Comparison of ENCODE assay signal across 8 cellular contexts in genomic region chr4:2935762-2936743, GRCh38. TPM values are rescaled to one million over a fixed set of nuclear protein-coding genes. Genes with fewer than 3 reads are reported as not detected.
DNase-seq lines count a peak whose midpoint lies in the region; ATAC-seq, FAIRE-seq and TF ChIP-seq lines count a peak whose summit lies in the region.

No MANE protein-coding gene starts in this region.

- H3K9me3 Mint-ChIP-seq in astrocyte (ENCODE audit: unreplicated experiment): no peaks in the 10 kb centered on the region
- peaks cover 2% of the 10 kb centered on the region for H3K9me3 Mint-ChIP-seq in stimulated activated effector memory CD8-positive, alpha-beta T cell treated with anti-CD3 and anti-CD28 coated beads, Interleukin-12 subunit alpha, Interleukin-12 subunit beta, amount 100 ng/mL, for 72 hours

- TF ChIP-seq CTCF in RWPE1 (conservative IDR thresholded peaks at IDR 0.05; ENCODE audit: low read depth) (no peak), astrocyte (IDR thresholded peaks at IDR 0.05; ENCODE audit: insufficient read depth, low read depth, low read length) (no peak), liver (IDR thresholded peaks at IDR 0.05; ENCODE audit: low read depth, low read length, missing input control) (no peak)

- H3K4me3 ChIP-seq in astrocyte (ENCODE audit: insufficient read depth, low read depth, low read length) (peak overlapping the region; percentile 77), liver (ENCODE audit: low read depth in 1 of 3, low read length in 3 of 3) (peak overlapping the region; percentile 87 to 91 (median 87))

- peaks cover 17% of the 10 kb centered on the region for H3K36me3 Mint-ChIP-seq in astrocyte (ENCODE audit: low read depth, unreplicated experiment)
- peaks cover 96% of the 10 kb centered on the region for H3K36me3 Mint-ChIP-seq in stimulated activated effector memory CD8-positive, alpha-beta T cell treated with anti-CD3 and anti-CD28 coated beads, Interleukin-12 subunit alpha, Interleukin-12 subunit beta, amount 100 ng/mL, for 72 hours

- peaks cover 24% of the 10 kb centered on the region for H3K4me1 Mint-ChIP-seq in astrocyte (ENCODE audit: low read depth, unreplicated experiment)
- peaks cover 62% of the 10 kb centered on the region for H3K4me1 Mint-ChIP-seq in stimulated activated effector memory CD8-positive, alpha-beta T cell treated with anti-CD3 and anti-CD28 coated beads, Interleukin-12 subunit alpha, Interleukin-12 subunit beta, amount 100 ng/mL, for 72 hours

- peak; percentile 49 for TF ChIP-seq POLR2A in GM15510 (IDR thresholded peaks at IDR 0.05; ENCODE audit: borderline replicate concordance, extremely low read depth, insufficient read length)

- POLR2A ChIA-PET in RWPE1 (lab: Yijun Ruan, JAX; ENCODE audit: low non-redundant PET): interaction anchor here (0.6 kb wide), 1 partner anchor 26 kb away, joined by 3 read pairs; no protein-coding TSS in a partner anchor

- WGBS in liver: 81% methylated on average over 20 of the region's 20 CpGs

- CTCF ChIA-PET in RWPE1 (lab: Yijun Ruan, JAX): no interaction called here

- no peaks in the 10 kb centered on the region for H3K27me3 Mint-ChIP-seq in astrocyte (ENCODE audit: low read depth, unreplicated experiment)

- H3K27ac ChIP-seq in RWPE1: peak overlapping the region; percentile 92
- H3K27ac ChIP-seq in astrocyte (ENCODE audit: low read depth, low read length): peak overlapping the region; percentile 74
- peak overlapping the region in 1 of 2 donors; percentile 64 for H3K27ac ChIP-seq in liver (ENCODE audit: low read depth in 1 of 2, low read length in 2 of 2)

- H3K9me3 ChIP-seq in astrocyte (ENCODE audit: insufficient read depth, low read depth, low read length): peaks cover 4% of the 10 kb centered on the region
- no peaks in the 10 kb centered on the region for H3K9me3 ChIP-seq in liver (ENCODE audit: control insufficient read depth in 4 of 4, low read length in 3 of 4)

- FAIRE-seq in astrocyte (lab: Jason Lieb, UNC): no peak

- TF ChIP-seq RAD21 in liver (IDR thresholded peaks at IDR 0.05): no peak

- H3K36me3 ChIP-seq in astrocyte (ENCODE audit: insufficient read depth, low read length): peaks cover 25% of the 10 kb centered on the region
- peaks cover 14 to 32% (median 18%) of the 10 kb centered on the region in 4 donors for H3K36me3 ChIP-seq in liver (ENCODE audit: control insufficient read depth in 4 of 4, insufficient read depth in 3 of 4, low read depth in 1 of 4, low read length in 3 of 4)

- no peak overlapping the region for H2AFZ ChIP-seq in astrocyte (ENCODE audit: low read depth, low read length)

- H3K4me1 ChIP-seq in astrocyte (ENCODE audit: insufficient read depth, low read length): peaks cover 44% of the 10 kb centered on the region
- H3K4me1 ChIP-seq in liver (ENCODE audit: control insufficient read depth in 4 of 4, insufficient read depth in 4 of 4, low read length in 3 of 4): peaks cover 9 to 29% (median 20%) of the 10 kb centered on the region in 4 donors

- H3K27me3 ChIP-seq in astrocyte (ENCODE audit: insufficient read depth, low read length): no peaks in the 10 kb centered on the region
- H3K27me3 ChIP-seq in liver (ENCODE audit: control insufficient read depth in 4 of 4, insufficient read depth in 4 of 4, low read length in 3 of 4): no peaks in the 10 kb centered on the region

- peak; percentile 78 for ATAC-seq in stimulated activated effector memory CD8-positive, alpha-beta T cell treated with anti-CD3 and anti-CD28 coated beads, Interleukin-12 subunit alpha, Interleukin-12 subunit beta, amount 100 ng/mL, for 72 hours
- ATAC-seq in GM21737 (IDR thresholded peaks at IDR 0.05; ENCODE audit: unreplicated experiment): no peak

- peaks cover 71% of the 10 kb centered on the region for H3K79me2 ChIP-seq in astrocyte (ENCODE audit: insufficient read depth, low read length)

- peak overlapping the region; percentile 88 for H3K4me2 ChIP-seq in astrocyte (ENCODE audit: low read length)

- H3K4me3 Mint-ChIP-seq in astrocyte (ENCODE audit: unreplicated experiment): peak overlapping the region; percentile 90
- peak overlapping the region; percentile 98 for H3K4me3 Mint-ChIP-seq in stimulated activated effector memory CD8-positive, alpha-beta T cell treated with anti-CD3 and anti-CD28 coated beads, Interleukin-12 subunit alpha, Interleukin-12 subunit beta, amount 100 ng/mL, for 72 hours

- H3K9ac ChIP-seq in astrocyte (ENCODE audit: low read length) (peak overlapping the region; percentile 96), liver (ENCODE audit: low read depth in 1 of 2, low read length in 2 of 2) (no peak overlapping the region)

- DNase-seq in RWPE1 (ENCODE audit: low spot score) (peak; percentile 67), astrocyte (ENCODE audit: low read depth) (peak; percentile 77), midbrain (lab: John Stamatoyannopoulos, UW) (no peak), GDM1 (lab: John Stamatoyannopoulos, UW) (no peak)
- DNase-seq in stimulated activated effector memory CD8-positive, alpha-beta T cell treated with anti-CD3 and anti-CD28 coated beads, Interleukin-12 subunit alpha, Interleukin-12 subunit beta, amount 100 ng/mL, for 72 hours (ENCODE audit: low spot score in 2 of 2): peak; percentile 59 to 90

- peak overlapping the region; percentile 75 for H3K27ac Mint-ChIP-seq in astrocyte (ENCODE audit: unreplicated experiment)
- H3K27ac Mint-ChIP-seq in stimulated activated effector memory CD8-positive, alpha-beta T cell treated with anti-CD3 and anti-CD28 coated beads, Interleukin-12 subunit alpha, Interleukin-12 subunit beta, amount 100 ng/mL, for 72 hours: peak overlapping the region; percentile 94

- H4K20me1 ChIP-seq in astrocyte (ENCODE audit: insufficient read depth, low read length): peaks cover 68% of the 10 kb centered on the region

TF ChIP-seq in liver, 16 proteins besides CTCF, POLR2A, EP300 and RAD21:
- no peak for TF ChIP-seq SP1 (IDR thresholded peaks at IDR 0.05)
- no peak for TF ChIP-seq REST (IDR thresholded peaks at IDR 0.05)
- TF ChIP-seq HNF4A (conservative IDR thresholded peaks at IDR 0.05): no peak
- TF ChIP-seq HNF4G (IDR thresholded peaks at IDR 0.05): no peak
- no peak for TF ChIP-seq TAF1 (conservative IDR thresholded peaks at IDR 0.05)
- TF ChIP-seq EGR1 (IDR thresholded peaks at IDR 0.05; ENCODE audit: low read depth in 2 of 2): no peak
- TF ChIP-seq JUND (IDR thresholded peaks at IDR 0.05): no peak
- TF ChIP-seq MAX (IDR thresholded peaks at IDR 0.05): no peak
- no peak for TF ChIP-seq ZBTB33 (IDR thresholded peaks at IDR 0.05)
- no peak for TF ChIP-seq ATF3 (IDR thresholded peaks at IDR 0.05)
- TF ChIP-seq NR2F2 (IDR thresholded peaks at IDR 0.05): no peak
- TF ChIP-seq FOXA1 (IDR thresholded peaks at IDR 0.05): no peak
- no peak for TF ChIP-seq GABPA (IDR thresholded peaks at IDR 0.05 in 1 of 2, conservative IDR thresholded peaks at IDR 0.05 in 1 of 2)
- no peak for TF ChIP-seq YY1 (IDR thresholded peaks at IDR 0.05)

RNA-seq across cellular contexts. Expression of gene NOP14, which starts 27.2 kb away (rescaled TPM):
- 28.3 and 35.3 TPM in 2 replicates for total RNA-seq in astrocyte
- 10 to 100 TPM; 10.5 to 22.9 TPM for total RNA-seq in liver
- 10 to 100 TPM; 12.6 to 16.2 TPM for polyA plus RNA-seq in liver

RNA-seq across cellular contexts. Expression of gene GRK4, which starts 27.3 kb away (rescaled TPM):
- total RNA-seq in astrocyte (6.7 and 8.5 TPM in 2 replicates), liver (1 to 10 TPM; 2.0 to 2.2 TPM)
- 1 to 10 TPM; 1.0 to 1.6 TPM for polyA plus RNA-seq in liver

Comparison
In these comparisons a context has a peak if more than half of its experiments do, and no peak if none do; other contexts are left out.
1. DNase-seq: peak in RWPE1 (single experiment), astrocyte (single experiment) and stimulated activated effector memory CD8-positive, alpha-beta T cell treated with anti-CD3 and anti-CD28 coated beads, Interleukin-12 subunit alpha, Interleukin-12 subunit beta, amount 100 ng/mL, for 72 hours (2 of 2); none in midbrain (single experiment) and GDM1 (single experiment).